ENCODE assay signal across 1 cellular context in genomic region chr13:98195054-98195791, GRCh38.
TF ChIP-seq lines count a peak whose summit lies in the region.

No MANE protein-coding gene starts in this region.

TF ChIP-seq in HepG2, 621 proteins besides CTCF, POLR2A, EP300 and RAD21 (continued from another document):
- peak; percentile 76 for TF ChIP-seq ZBTB33 (CRISPR knock-in tag; IDR thresholded peaks at IDR 0.05)
